Comparison of ENCODE assay signal across 1 cellular context in genomic region chr17:45411348-45412105, GRCh38.
TF ChIP-seq lines count a peak whose summit lies in the region.

No MANE protein-coding gene starts in this region.

TF ChIP-seq in H1, 55 proteins besides CTCF, POLR2A, EP300 and RAD21 (continued from another document):
- no peak for TF ChIP-seq RFX5 (IDR thresholded peaks at IDR 0.05; ENCODE audit: borderline replicate concordance, low read depth, low read length)
- no peak for TF ChIP-seq BCL11A (IDR thresholded peaks at IDR 0.05; ENCODE audit: low read depth in 2 of 2, low read length in 2 of 2)
- no peak for TF ChIP-seq CHD1 (IDR thresholded peaks at IDR 0.05; ENCODE audit: low read depth, low read length)
- no peak for TF ChIP-seq CTBP2 (IDR thresholded peaks at IDR 0.05; ENCODE audit: borderline replicate concordance, insufficient read depth, insufficient read length, low read length)
- no peak for TF ChIP-seq SP1 (IDR thresholded peaks at IDR 0.05; ENCODE audit: low read depth, low read length)
- TF ChIP-seq EGR1 (IDR thresholded peaks at IDR 0.05; ENCODE audit: borderline replicate concordance, low read depth, low read length) = no peak
- no peak for TF ChIP-seq RXRA (IDR thresholded peaks at IDR 0.05; ENCODE audit: insufficient read depth, low read depth, low read length)
- no peak for TF ChIP-seq BRCA1 (IDR thresholded peaks at IDR 0.05; ENCODE audit: low read depth, low read length)
- no peak for TF ChIP-seq ASH2L (IDR thresholded peaks at IDR 0.05; ENCODE audit: low read length)
